Comparison of ENCODE assay signal across 8 cellular contexts in genomic region chr12:49705479-49706267, GRCh38. TPM values are rescaled to one million over a fixed set of nuclear protein-coding genes. Genes with fewer than 3 reads are reported as not detected.
A peak's percentile ranks its signal among the peaks of the same experiment; 100 is the strongest.
DNase-seq lines count a peak whose midpoint lies in the region; ATAC-seq and TF ChIP-seq lines count a peak whose summit lies in the region.

No MANE protein-coding gene starts in this region.

- DNase-seq in 8988T (peak; percentile 63), SW 1271 (lab: John Stamatoyannopoulos, UW) (peak; percentile 47 to 59), mucosa of descending colon (peak; percentile 12 to 63 (median 41)), thyroid gland (peak; percentile 11 to 17), NCI-H774 (lab: John Stamatoyannopoulos, UW) (no peak)
- no peak for DNase-seq in effector memory CD4-positive, alpha-beta T cell

- H3K9me3 ChIP-seq in effector memory CD4-positive, alpha-beta T cell (ENCODE audit: control insufficient read depth, low read length): no peaks in the 10 kb centered on the region
- H3K9me3 ChIP-seq in mucosa of descending colon: no peaks in the 10 kb centered on the region
- no peaks in the 10 kb centered on the region for H3K9me3 ChIP-seq in thyroid gland

- TF ChIP-seq CTCF in mucosa of descending colon (IDR thresholded peaks at IDR 0.05) (no peak), thyroid gland (IDR thresholded peaks at IDR 0.05) (no peak)

- no peak overlapping the region for H3K27ac ChIP-seq in effector memory CD4-positive, alpha-beta T cell (ENCODE audit: insufficient read depth, low read length, poor library complexity, severe bottlenecking)
- peak overlapping the region; percentile 12 to 97 (median 84) for H3K27ac ChIP-seq in thyroid gland

- TF ChIP-seq POLR2A in GM18526 (IDR thresholded peaks at IDR 0.05; ENCODE audit: extremely low read depth, insufficient read length): peak; percentile 58
- no peak for TF ChIP-seq POLR2A in thyroid gland (IDR thresholded peaks at IDR 0.05)

- peaks cover 28% of the 10 kb centered on the region for H3K4me1 ChIP-seq in effector memory CD4-positive, alpha-beta T cell (ENCODE audit: control insufficient read depth, insufficient read depth, low read length, poor library complexity, severe bottlenecking)
- H3K4me1 ChIP-seq in mucosa of descending colon (ENCODE audit: low read depth) (no peaks in the 10 kb centered on the region), thyroid gland (peaks cover 27 to 52% of the 10 kb centered on the region in 2 donors)

- ATAC-seq in mucosa of descending colon: no peak
- ATAC-seq in GM21619 (IDR thresholded peaks at IDR 0.05; ENCODE audit: unreplicated experiment): no peak

- intact Hi-C loops in mucosa of descending colon (cut with DNase I, micrococcal nuclease): loop anchor here (2.0 to 5.0 kb wide), 2 partner anchors 61 to 63 kb away; no protein-coding TSS in a partner anchor
- intact Hi-C loops in thyroid gland (cut with DNase I): no loop called here

- H3K4me3 ChIP-seq in effector memory CD4-positive, alpha-beta T cell (ENCODE audit: insufficient read depth, low read depth, low read length, poor library complexity, severe bottlenecking): peak overlapping the region; percentile 94
- H3K4me3 ChIP-seq in mucosa of descending colon (no peak overlapping the region), thyroid gland (replicated peaks in 1 of 3) (peak overlapping the region in 1 of 3 donors; percentile 90)

- H3K27me3 ChIP-seq in effector memory CD4-positive, alpha-beta T cell (replicated peaks; ENCODE audit: control insufficient read depth, insufficient read depth, low read length, poor library complexity, severe bottlenecking): no peaks in the 10 kb centered on the region
- H3K27me3 ChIP-seq in thyroid gland: no peaks in the 10 kb centered on the region

- H3K36me3 ChIP-seq in effector memory CD4-positive, alpha-beta T cell (ENCODE audit: control insufficient read depth, insufficient read depth, low read length): no peaks in the 10 kb centered on the region
- H3K36me3 ChIP-seq in mucosa of descending colon (ENCODE audit: low read depth) (no peaks in the 10 kb centered on the region), thyroid gland (no peaks in the 10 kb centered on the region)

- WGBS in thyroid gland, 2 donors: 34 to 41% methylated on average over 10 to 13 of the region's 13 CpGs

RNA-seq across cellular contexts. Expression of gene FMNL3, which starts 1.5 kb away (rescaled TPM):
- total RNA-seq in mucosa of descending colon: 10 to 100 TPM in 1 of 3 donors, 1 to 10 TPM in 2; 4.2 to 13.4 (median 7.1) TPM
- 10 to 100 TPM; 30.9 to 41.8 (median 35.1) TPM for total RNA-seq in thyroid gland

RNA-seq across cellular contexts. Expression of gene TMBIM6, which starts 35.7 kb away (rescaled TPM):
- total RNA-seq in mucosa of descending colon (100 to 1,000 TPM; 614 to 954 (median 773) TPM), thyroid gland (1,000 to 10,000 TPM in 1 of 4 donors, 100 to 1,000 TPM in 3; 745 to 1,019 (median 804) TPM)

Comparison
In these comparisons a context has a peak if more than half of its experiments do, and no peak if none do; other contexts are left out.
1. DNase-seq: peak in 8988T (single experiment), SW 1271 (2 of 2), mucosa of descending colon (3 of 3) and thyroid gland (2 of 2); none in effector memory CD4-positive, alpha-beta T cell (0 of 3) and NCI-H774 (single experiment).